Comparison of ENCODE assay signal across 23 cellular contexts in genomic region chr12:130336723-130337475, GRCh38. TPM values are rescaled to one million over a fixed set of nuclear protein-coding genes. Genes with fewer than 3 reads are reported as not detected.
A peak's percentile ranks its signal among the peaks of the same experiment; 100 is the strongest.
DNase-seq lines count a peak whose midpoint lies in the region; ATAC-seq and TF ChIP-seq lines count a peak whose summit lies in the region.
"Had no signal": no experiment of that assay in that cellular context is flagged by ENCODE, and none has a peak within 500 bp of the region (broad histone marks: within the 10 kb centered on the region; RNA-seq: fewer than 3 reads in every experiment).

No MANE protein-coding gene starts in this region.

- H3K9me3 ChIP-seq in Karpas-422 (ENCODE audit: low read length), result no peaks in the 10 kb centered on the region
- peaks cover 6% of the 10 kb centered on the region for H3K9me3 ChIP-seq in osteoblast (ENCODE audit: low read depth, low read length)
- H3K9me3 ChIP-seq in Peyer's patch, result no peaks in the 10 kb centered on the region
- no peaks in the 10 kb centered on the region for H3K9me3 ChIP-seq in prostate gland
- H3K9me3 ChIP-seq: pancreas had no signal

- DNase-seq in NCI-H2107 treated with DMSO at 0.1 percent for 48 hours (lab: John Stamatoyannopoulos, UW; ENCODE audit: unreplicated experiment), result peak; percentile 36
- no peak for DNase-seq in NCI-H2107 (lab: John Stamatoyannopoulos, UW)
- peak; percentile 37 for DNase-seq in Karpas-422
- DNase-seq in NCI-H748 treated with DMSO at 0.1 percent for 48 hours (lab: John Stamatoyannopoulos, UW), result peak; percentile 20
- peak; percentile 51 for DNase-seq in osteoblast (ENCODE audit: insufficient read length, low spot score, missing footprints)
- DNase-seq in Peyer's patch, result no peak
- no peak for DNase-seq in prostate gland (ENCODE audit: low spot score)
- DNase-seq: activated CD8-positive, alpha-beta T cell treated with anti-CD3 and anti-CD28 coated beads, Interleukin-2, amount 10 ng/mL, durations not matched to agents 7 days and 5 days; effector CD4-positive, alpha-beta T cell; heart right ventricle; stimulated activated CD4-positive, alpha-beta T cell treated with anti-CD3 and anti-CD28 coated beads, Interleukin-1b, Interleukin-23, amount 100 ng/mL, for 48 hours had no signal

- no peak overlapping the region for H3K9ac ChIP-seq in Karpas-422 (ENCODE audit: low read length)

- no peaks in the 10 kb centered on the region for H3K9me2 ChIP-seq in Karpas-422 (replicated peaks; ENCODE audit: insufficient read depth, low read length)

- TF ChIP-seq CTCF in osteoblast (IDR thresholded peaks at IDR 0.05; ENCODE audit: extremely low read depth, low read depth, low read length) (no peak), Peyer's patch (IDR thresholded peaks at IDR 0.05) (no peak), prostate gland (IDR thresholded peaks at IDR 0.05) (no peak)

- H3K27ac ChIP-seq in Karpas-422 (ENCODE audit: low read length) (no peak overlapping the region), osteoblast (ENCODE audit: low read depth, low read length) (no peak overlapping the region), Peyer's patch (no peak overlapping the region), prostate gland (no peak overlapping the region)
- H3K27ac ChIP-seq: epithelial cell of prostate, heart right ventricle, pancreas, SK-N-MC had no signal

- no peak overlapping the region for H2AFZ ChIP-seq in Karpas-422 (ENCODE audit: low read length)
- no peak overlapping the region for H2AFZ ChIP-seq in osteoblast (ENCODE audit: low read length)

- H3K36me3 ChIP-seq in Karpas-422 (ENCODE audit: insufficient read depth, low read length) (no peaks in the 10 kb centered on the region), osteoblast (ENCODE audit: insufficient read depth, low read length) (no peaks in the 10 kb centered on the region), Peyer's patch (no peaks in the 10 kb centered on the region), prostate gland (no peaks in the 10 kb centered on the region)
- H3K36me3 ChIP-seq: heart right ventricle, pancreas had no signal

- H3K27me3 ChIP-seq in Karpas-422 (ENCODE audit: low read length), result no peaks in the 10 kb centered on the region
- H3K27me3 ChIP-seq in osteoblast (ENCODE audit: insufficient read depth, low read length), result no peaks in the 10 kb centered on the region
- peaks cover 0 to 4% of the 10 kb centered on the region in 2 donors for H3K27me3 ChIP-seq in Peyer's patch
- peaks cover 5% of the 10 kb centered on the region for H3K27me3 ChIP-seq in prostate gland (replicated peaks; ENCODE audit: insufficient read depth)

- H4K20me1 ChIP-seq in Karpas-422 (ENCODE audit: insufficient read depth, low read depth, low read length), result no peaks in the 10 kb centered on the region
- no peaks in the 10 kb centered on the region for H4K20me1 ChIP-seq in osteoblast (ENCODE audit: insufficient read depth, low read length)

- H3K4me1 ChIP-seq in Karpas-422 (ENCODE audit: low read length) (no peaks in the 10 kb centered on the region), osteoblast (ENCODE audit: insufficient read depth, low read length) (no peaks in the 10 kb centered on the region), Peyer's patch (no peaks in the 10 kb centered on the region), prostate gland (replicated peaks) (no peaks in the 10 kb centered on the region)
- H3K4me1 ChIP-seq: pancreas had no signal

- intact Hi-C loops in prostate gland (cut with DNase I), result no loop called here

- ATAC-seq in GM19467 (IDR thresholded peaks at IDR 0.05; ENCODE audit: unreplicated experiment), result no peak
- ATAC-seq: activated CD8-positive, alpha-beta T cell treated with anti-CD3 and anti-CD28 coated beads, Interleukin-2, amount 10 ng/mL, durations not matched to agents 7 days and 5 days; activated naive CD4-positive, alpha-beta T cell treated with anti-CD3 and anti-CD28 coated beads, Interleukin-2, amount 50 U/mL, for 72 hours; pancreas had no signal

- no peak for TF ChIP-seq POLR2A in Peyer's patch (IDR thresholded peaks at IDR 0.05)
- TF ChIP-seq POLR2A in prostate gland (IDR thresholded peaks at IDR 0.05), result no peak

- WGBS in prostate gland, result 76% methylated on average over 32 of the region's 32 CpGs

- no peak overlapping the region for H3K4me3 ChIP-seq in Karpas-422 (ENCODE audit: low read length)
- no peak overlapping the region for H3K4me3 ChIP-seq in osteoblast (ENCODE audit: insufficient read depth, low read length)
- no peak overlapping the region for H3K4me3 ChIP-seq in Peyer's patch
- H3K4me3 ChIP-seq in prostate gland, result no peak overlapping the region
- H3K4me3 ChIP-seq: heart right ventricle, lung, pancreas, SK-N-MC, smooth muscle cell had no signal

- no peaks in the 10 kb centered on the region for H3K79me2 ChIP-seq in Karpas-422 (ENCODE audit: low read length)
- H3K79me2 ChIP-seq in osteoblast (ENCODE audit: insufficient read depth, low read length), result no peaks in the 10 kb centered on the region

- H3K4me2 ChIP-seq in Karpas-422 (ENCODE audit: low read depth, low read length, poor library complexity, severe bottlenecking), result no peak overlapping the region
- H3K4me2 ChIP-seq in osteoblast (ENCODE audit: insufficient read depth, low read length), result no peak overlapping the region
- H3K4me2 ChIP-seq: smooth muscle cell had no signal

RNA-seq across cellular contexts. Expression of gene PIWIL1, which starts 0.8 kb away (rescaled TPM):
- not detected in 2 replicates for total RNA-seq in Karpas-422 (2014; rRNA removed; shearing (Covaris generic); ENCODE audit: low replicate concordance)
- total RNA-seq in osteoblast (not detected in 2 replicates), Peyer's patch (not detected), prostate gland (10 to 100 TPM in 1 of 2 donors, not detected in 1; 16.2 TPM)
- total RNA-seq: A673; activated CD8-positive, alpha-beta T cell treated with anti-CD3 and anti-CD28 coated beads, Interleukin-2, amount 10 ng/mL, durations not matched to agents 7 days and 5 days; activated naive CD4-positive, alpha-beta T cell treated with anti-CD3 and anti-CD28 coated beads, Interleukin-2, amount 50 U/mL, for 72 hours; B cell; bronchial epithelial cell; H1; heart right ventricle; lung; OCI-LY7; pancreas; smooth muscle cell had no signal

Comparison
In these comparisons a context has a peak if more than half of its experiments do, and no peak if none do; other contexts are left out.
1. DNase-seq: peak in NCI-H2107 treated with DMSO at 0.1 percent for 48 hours (single experiment), Karpas-422 (single experiment), NCI-H748 treated with DMSO at 0.1 percent for 48 hours (single experiment) and osteoblast (single experiment); none in NCI-H2107 (single experiment), Peyer's patch (0 of 3) and prostate gland (single experiment).